Comparison of ENCODE assay signal across 1 cellular context in genomic region chr2:32061430-32061829, GRCh38.
TF ChIP-seq lines count a peak whose summit lies in the region.

No MANE protein-coding gene starts in this region.

TF ChIP-seq in HepG2, 621 proteins besides CTCF, POLR2A, EP300 and RAD21 (continued from another document):
- no peak for TF ChIP-seq ZFP1 (CRISPR knock-in tag; IDR thresholded peaks at IDR 0.05)
- TF ChIP-seq HIC2 (CRISPR knock-in tag; IDR thresholded peaks at IDR 0.05; ENCODE audit: low read depth) = no peak
- 0 out of 2 replicates have a peak, but pooled peaks have one; percentile 11 for TF ChIP-seq HNF1B (CRISPR knock-in tag; IDR thresholded peaks at IDR 0.05)
- peak; percentile 3; the same call in 1 of the 2 replicates for TF ChIP-seq ZGPAT (CRISPR knock-in tag; IDR thresholded peaks at IDR 0.05)
- no peak for TF ChIP-seq CREB1 (IDR thresholded peaks at IDR 0.05)
- peak; percentile 46; the same call in 1 of the 2 replicates for TF ChIP-seq CREB1 (CRISPR knock-in tag; IDR thresholded peaks at IDR 0.05)
- peak; percentile 30; the same call in 1 of the 2 replicates for TF ChIP-seq MEIS1 (CRISPR knock-in tag; IDR thresholded peaks at IDR 0.05; ENCODE audit: borderline replicate concordance)
- TF ChIP-seq NBN (conservative IDR thresholded peaks at IDR 0.05) = no peak
- TF ChIP-seq THAP11 (CRISPR knock-in tag; IDR thresholded peaks at IDR 0.05) = no peak
- 0 out of 2 replicates have a peak, but pooled peaks have one; percentile 7 for TF ChIP-seq ZBTB2 (CRISPR knock-in tag; IDR thresholded peaks at IDR 0.05; ENCODE audit: low read depth)
- TF ChIP-seq ZNF546 (CRISPR knock-in tag; conservative IDR thresholded peaks at IDR 0.05) = no peak
- no peak for TF ChIP-seq NR2F6 (IDR thresholded peaks at IDR 0.05)
- TF ChIP-seq NR2F6 (CRISPR knock-in tag; IDR thresholded peaks at IDR 0.05) = peak; percentile 26; the same call in 1 of the 2 replicates
- 0 out of 2 replicates have a peak, but pooled peaks have one; percentile 35 for TF ChIP-seq KLF6 (CRISPR knock-in tag; IDR thresholded peaks at IDR 0.05)
- TF ChIP-seq ZNF644 (CRISPR knock-in tag; IDR thresholded peaks at IDR 0.05; ENCODE audit: low read depth) = no peak
- no peak for TF ChIP-seq ZNF543 (CRISPR knock-in tag; IDR thresholded peaks at IDR 0.05)
- no peak for TF ChIP-seq PAF1 (CRISPR knock-in tag; IDR thresholded peaks at IDR 0.05)
- TF ChIP-seq FOXA1 (IDR thresholded peaks at IDR 0.05) = no peak
- no peak for TF ChIP-seq FOXA1 (CRISPR knock-in tag; IDR thresholded peaks at IDR 0.05)
- TF ChIP-seq KDM2A (CRISPR knock-in tag; IDR thresholded peaks at IDR 0.05; ENCODE audit: borderline replicate concordance, low read depth) = no peak
- no peak for TF ChIP-seq RFXAP (CRISPR knock-in tag; IDR thresholded peaks at IDR 0.05; ENCODE audit: borderline replicate concordance)
- TF ChIP-seq ZNF619 (CRISPR knock-in tag; IDR thresholded peaks at IDR 0.05) = no peak
- TF ChIP-seq RARA (CRISPR knock-in tag; IDR thresholded peaks at IDR 0.05) = peak; percentile 46
- no peak for TF ChIP-seq ZBTB40 (IDR thresholded peaks at IDR 0.05)
- TF ChIP-seq ZBTB40 (CRISPR knock-in tag; IDR thresholded peaks at IDR 0.05) = 0 out of 2 replicates have a peak, but pooled peaks have one; percentile 23
- no peak for TF ChIP-seq SP1 (IDR thresholded peaks at IDR 0.05)
- TF ChIP-seq SP1 (CRISPR knock-in tag; IDR thresholded peaks at IDR 0.05) = 0 out of 2 replicates have a peak, but pooled peaks have one; percentile 5
- no peak; the same call in 1 of the 2 replicates for TF ChIP-seq GMEB1 (CRISPR knock-in tag; IDR thresholded peaks at IDR 0.05; ENCODE audit: borderline replicate concordance)
TF ChIP-seq in HepG2: peak in this region for 29.
